ENCODE assay signal across 9 cellular contexts in genomic region chr7:78924581-78924980, GRCh38.
A peak's percentile ranks its signal among the peaks of the same experiment; 100 is the strongest.
DNase-seq lines count a peak whose midpoint lies in the region; ATAC-seq and TF ChIP-seq lines count a peak whose summit lies in the region.
"Had no signal": no experiment of that assay in that cellular context is flagged by ENCODE, and none has a peak within 500 bp of the region (broad histone marks: within the 10 kb centered on the region; RNA-seq: fewer than 3 reads in every experiment).

No MANE protein-coding gene starts in this region.

- RAD21 ChIA-PET in HCT116 (lab: Charles Lee; ENCODE audit: low non-redundant PET in 1 of 2, low total read pairs in 2 of 2, uncharacterized antibody in 2 of 2, unreplicated experiment in 2 of 2): no interaction called here

- H2AFZ ChIP-seq in HCT116 (ENCODE audit: low read depth, low read length, poor library complexity, severe bottlenecking): no peak overlapping the region

- BruUV-seq in HCT116 (replicated peaks; lab: Mats Ljungman, UMichigan): no TSS peak

- H3K27me3 ChIP-seq in HCT116 (ENCODE audit: insufficient read depth, low read length): no peaks in the 10 kb centered on the region

- POLR2A ChIA-PET in HCT116 (lab: Charles Lee): no interaction called here

- no peaks in the 10 kb centered on the region for H3K9me3 ChIP-seq in HCT116 (ENCODE audit: control insufficient read depth in 1 of 2, insufficient read depth in 1 of 2, low read depth in 1 of 2, low read length in 2 of 2)
- no peaks in the 10 kb centered on the region for H3K9me3 ChIP-seq in SK-N-MC (ENCODE audit: low read depth, low read length)
- H3K9me3 ChIP-seq in T-helper 17 cell (ENCODE audit: control insufficient read depth, low read length, poor library complexity, severe bottlenecking): no peaks in the 10 kb centered on the region

- ATAC-seq in HCT116 (no peak), T-helper 17 cell (no peak)

- H3K27me3 Mint-ChIP-seq in T-helper 17 cell: no peaks in the 10 kb centered on the region
- H3K27me3 Mint-ChIP-seq: activated B cell treated with CpG ODN at 0.5 μM for 24 hours had no signal

- no peak overlapping the region for H3K9ac ChIP-seq in HCT116 (ENCODE audit: low read length)
- no peak overlapping the region for H3K9ac ChIP-seq in SK-N-MC (ENCODE audit: insufficient read length)

- H3K36me3 Mint-ChIP-seq in T-helper 17 cell (ENCODE audit: low read depth): no peaks in the 10 kb centered on the region

- H4K20me1 ChIP-seq in HCT116 (ENCODE audit: insufficient read depth): no peaks in the 10 kb centered on the region

- no peak overlapping the region for H3K27ac ChIP-seq in HCT116 (ENCODE audit: low read depth, low read length)
- H3K27ac ChIP-seq in SK-N-MC: no peak overlapping the region

- peak; percentile 61 for TF ChIP-seq RAD21 in HCT116 (IDR thresholded peaks at IDR 0.05; ENCODE audit: low read depth)

- no peak overlapping the region for H3K4me2 ChIP-seq in HCT116 (ENCODE audit: low read length)

- TF ChIP-seq POLR2A in HCT116 (IDR thresholded peaks at IDR 0.05; ENCODE audit: borderline replicate concordance, extremely low read depth, insufficient read depth, insufficient read length): no peak

- DNase-seq in AG10803 (ENCODE audit: low read depth) (peak; percentile 29), HCT116 (ENCODE audit: low read depth, low spot score) (peak; percentile 15), SK-N-MC (ENCODE audit: low read depth, low spot score) (peak; percentile 3), iPS DF 4.7 (ENCODE audit: extremely low read depth, low spot score) (peak; percentile 14), CD1c-positive myeloid dendritic cell (ENCODE audit: extremely low spot score) (no peak), T-helper 17 cell (no peak), retina (no peak), middle frontal gyrus (ENCODE audit: extremely low spot score, low spot score) (no peak)
- DNase-seq: activated B cell treated with CpG ODN at 0.5 μM for 24 hours had no signal

- CTCF ChIA-PET in HCT116 (lab: Charles Lee): no interaction called here

- no peak overlapping the region for H3K27ac Mint-ChIP-seq in T-helper 17 cell
- H3K27ac Mint-ChIP-seq: activated B cell treated with CpG ODN at 0.5 μM for 24 hours had no signal

- TF ChIP-seq CTCF in AG10803 (conservative IDR thresholded peaks at IDR 0.05; ENCODE audit: low read length) (peak; percentile 46), HCT116 (IDR thresholded peaks at IDR 0.05 in 2 of 3, conservative IDR thresholded peaks at IDR 0.05 in 1 of 3; ENCODE audit: borderline replicate concordance in 1 of 3, insufficient read depth in 1 of 3, low read depth in 2 of 3, low read length in 2 of 3) (peak in 2 of 3 experiments; percentile 22 to 35; a peak in 1 of 6 replicates)

- no peaks in the 10 kb centered on the region for H3K4me1 Mint-ChIP-seq in T-helper 17 cell
- H3K4me1 Mint-ChIP-seq: activated B cell treated with CpG ODN at 0.5 μM for 24 hours had no signal

- H3K79me2 ChIP-seq in HCT116 (ENCODE audit: insufficient read depth, low read length): no peaks in the 10 kb centered on the region

- H3K9me2 ChIP-seq in HCT116 (ENCODE audit: insufficient read depth): no peaks in the 10 kb centered on the region

- intact Hi-C loops in HCT116 (cut with micrococcal nuclease): loop anchor here (1.0 to 10.0 kb wide), 5 partner anchors 337 to 1270 kb away; no protein-coding TSS in a partner anchor

- no peak overlapping the region for H3K4me3 Mint-ChIP-seq in T-helper 17 cell
- H3K4me3 Mint-ChIP-seq: activated B cell treated with CpG ODN at 0.5 μM for 24 hours had no signal

- no peaks in the 10 kb centered on the region for H3K36me3 ChIP-seq in HCT116 (ENCODE audit: control insufficient read depth in 1 of 2, insufficient read depth in 2 of 2, low read length in 2 of 2)
- no peaks in the 10 kb centered on the region for H3K36me3 ChIP-seq in SK-N-MC (ENCODE audit: insufficient read depth, low read length)

- H3K4me3 ChIP-seq in AG10803 (ENCODE audit: low read length) (no peak overlapping the region), HCT116 (replicated peaks in 1 of 2; ENCODE audit: low read depth in 1 of 2, low read length in 2 of 2) (no peak overlapping the region), SK-N-MC (no peak overlapping the region)

- H3K4me1 ChIP-seq in HCT116 (ENCODE audit: control insufficient read depth in 1 of 2, insufficient read depth in 2 of 2, low read length in 2 of 2): no peaks in the 10 kb centered on the region

TF ChIP-seq in HCT116, 20 proteins besides CTCF, POLR2A, EP300 and RAD21:
- TF ChIP-seq SRF (IDR thresholded peaks at IDR 0.05; ENCODE audit: low read depth): no peak
- TF ChIP-seq FOSL1 (IDR thresholded peaks at IDR 0.05; ENCODE audit: low read depth): no peak
- no peak for TF ChIP-seq ELF1 (IDR thresholded peaks at IDR 0.05; ENCODE audit: borderline replicate concordance, low read depth)
- no peak for TF ChIP-seq CBX3 (IDR thresholded peaks at IDR 0.05; ENCODE audit: low read depth)
- TF ChIP-seq EZH2 (IDR thresholded peaks at IDR 0.05): no peak
- no peak for TF ChIP-seq ZBTB33 (IDR thresholded peaks at IDR 0.05; ENCODE audit: extremely low read depth, insufficient replicate concordance, low read length)
- TF ChIP-seq SIN3A (IDR thresholded peaks at IDR 0.05; ENCODE audit: low read depth): no peak
- TF ChIP-seq YY1 (IDR thresholded peaks at IDR 0.05; ENCODE audit: extremely low read depth, insufficient replicate concordance, low read depth, low read length): no peak
- no peak for TF ChIP-seq REST (IDR thresholded peaks at IDR 0.05; ENCODE audit: low read depth)
- TF ChIP-seq EGR1 (IDR thresholded peaks at IDR 0.05; ENCODE audit: low read depth): no peak
- TF ChIP-seq POLR2AphosphoS5 (IDR thresholded peaks at IDR 0.05; ENCODE audit: low read depth, low read length): no peak
- no peak for TF ChIP-seq ZNF274 (IDR thresholded peaks at IDR 0.05; ENCODE audit: low read depth, low read length)
- TF ChIP-seq ZFX (IDR thresholded peaks at IDR 0.05): no peak
- TF ChIP-seq MAX (IDR thresholded peaks at IDR 0.05): no peak

Comparison
In these comparisons a context has a peak if more than half of its experiments do, and no peak if none do; other contexts are left out.
1. DNase-seq: peak in AG10803 (single experiment), HCT116 (single experiment), SK-N-MC (single experiment) and iPS DF 4.7 (single experiment); none in CD1c-positive myeloid dendritic cell (single experiment), T-helper 17 cell (0 of 3), retina (single experiment) and middle frontal gyrus (single experiment).